Comparison of ENCODE assay signal across 1 cellular context in the genomic region with DNA sequence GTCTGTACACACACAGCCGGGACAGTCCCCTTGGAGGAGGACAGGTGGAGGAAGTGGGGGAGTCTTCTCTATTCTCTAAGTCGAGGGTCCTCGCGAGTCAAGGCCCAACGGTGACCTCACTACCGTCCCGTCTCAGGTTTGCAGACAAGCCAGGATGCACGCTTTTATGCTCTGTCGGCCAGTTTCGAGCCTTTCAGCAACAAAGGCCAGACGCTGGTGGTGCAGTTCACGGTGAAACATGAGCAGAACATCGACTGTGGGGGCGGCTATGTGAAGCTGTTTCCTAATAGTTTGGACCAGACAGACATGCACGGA.
A peak's percentile ranks its signal among the peaks of the same experiment; 100 is the strongest.
TF ChIP-seq lines count a peak whose summit lies in the region.

No MANE protein-coding gene starts in this region.

TF ChIP-seq in liver, 16 proteins besides CTCF, POLR2A, EP300 and RAD21:
- TF ChIP-seq SP1 (IDR thresholded peaks at IDR 0.05) (no peak), EGR1 (IDR thresholded peaks at IDR 0.05; ENCODE audit: low read depth in 2 of 2) (peak; percentile 20 to 41)
